In the genomic region with DNA sequence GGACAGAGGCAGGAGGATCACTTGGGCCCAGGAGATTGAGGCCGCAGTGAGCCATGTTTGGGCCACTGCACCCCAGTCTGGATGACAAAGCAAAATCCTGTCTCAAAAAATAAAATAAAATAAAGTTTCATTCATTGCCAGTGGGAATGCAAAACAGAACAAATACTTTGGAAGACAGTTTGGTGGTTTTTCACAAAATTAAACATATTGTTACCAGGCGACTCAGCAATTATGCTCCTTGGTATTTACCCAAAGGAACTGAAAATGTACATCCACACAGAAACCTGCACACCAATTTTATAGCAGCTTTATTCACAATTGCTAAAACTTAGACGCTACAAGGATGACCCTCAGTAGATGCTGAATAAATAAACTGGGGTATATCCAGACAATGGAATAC, we compare ENCODE assay signal across 22 cellular contexts. TPM values are rescaled to one million over a fixed set of nuclear protein-coding genes. Genes with fewer than 3 reads are reported as not detected.
DNase-seq lines count a peak whose midpoint lies in the region; ATAC-seq, FAIRE-seq and TF ChIP-seq lines count a peak whose summit lies in the region.
"Had no signal": no experiment of that assay in that cellular context is flagged by ENCODE, and none has a peak within 500 bp of the region (broad histone marks: within the 10 kb centered on the region; RNA-seq: fewer than 3 reads in every experiment).

No MANE protein-coding gene starts in this region.

- H3K4me1 Mint-ChIP-seq in CD14-positive monocyte (peaks cover 57% of the 10 kb centered on the region), HFFc6 (ENCODE audit: low read depth) (peaks cover 24% of the 10 kb centered on the region)
- peaks cover 45% of the 10 kb centered on the region for H3K4me1 Mint-ChIP-seq in activated naive CD4-positive, alpha-beta T cell treated with anti-CD3 and anti-CD28 coated beads, Interleukin-2, amount 10 ng/mL, durations not matched to agents 7 days and 5 days

- H3K9me3 ChIP-seq in K562 (replicated peaks; ENCODE audit: control insufficient read depth, insufficient read depth, low read depth, low read length) (no peaks in the 10 kb centered on the region; the same call in 1 of the 2 replicates), neutrophil (no peaks in the 10 kb centered on the region)
- H3K9me3 ChIP-seq: BE2C, SJCRH30 had no signal

- CTCF ChIA-PET in K562 (lab: Yijun Ruan, JAX; ENCODE audit: low intra/inter-chr PET ratio), result no interaction called here
- CTCF ChIA-PET in activated naive CD4-positive, alpha-beta T cell treated with anti-CD3 and anti-CD28 coated beads, Interleukin-2, amount 10 ng/mL, durations not matched to agents 7 days and 5 days (lab: Charles Lee), result interaction anchor here (0.6 to 0.8 kb wide), 3 partner anchors 10 to 972 kb away, joined by 3 to 4 read pairs (median 3); no protein-coding TSS in a partner anchor

- no peaks in the 10 kb centered on the region for H4K20me1 ChIP-seq in K562 (replicated peaks; ENCODE audit: control insufficient read depth, insufficient read depth, low read length)

- no peak overlapping the region for H3K9ac ChIP-seq in K562 (ENCODE audit: insufficient read depth in 1 of 2, low read depth in 2 of 2, low read length in 2 of 2)

- DNase-seq in CD14-positive monocyte (ENCODE audit: low spot score), result no peak
- DNase-seq in HFFc6, result peak; percentile 23
- DNase-seq in K562 (ENCODE audit: extremely low read depth in 1 of 4, low spot score in 3 of 4), result no peak
- no peak for DNase-seq in activated naive CD4-positive, alpha-beta T cell (lab: John Stamatoyannopoulos, UW)
- DNase-seq in activated naive CD4-positive, alpha-beta T cell treated with anti-CD3 and anti-CD28 coated beads, Interleukin-2, amount 10 ng/mL, durations not matched to agents 7 days and 5 days, result no peak
- no peak for DNase-seq in G401 (ENCODE audit: low spot score)
- DNase-seq: BE2C, KBM-7, NCI-H1105, NCI-H1436 treated with DMSO at 0.1 percent for 48 hours, NCI-H187 treated with DMSO at 0.1 percent for 48 hours, NCI-H2171 treated with DMSO at 0.1 percent for 48 hours, NCI-H345, NCI-H510A treated with DMSO at 0.1 percent for 48 hours, NCI-H748 treated with DMSO at 0.1 percent for 48 hours, SJCRH30, T-helper 1 cell had no signal

- H3K36me3 Mint-ChIP-seq in CD14-positive monocyte (peaks cover 0 to 7% of the 10 kb centered on the region in 2 donors), HFFc6 (ENCODE audit: low read depth) (peaks cover 15% of the 10 kb centered on the region)
- peaks cover 2% of the 10 kb centered on the region for H3K36me3 Mint-ChIP-seq in activated naive CD4-positive, alpha-beta T cell treated with anti-CD3 and anti-CD28 coated beads, Interleukin-2, amount 10 ng/mL, durations not matched to agents 7 days and 5 days

- BruUV-seq in K562 (replicated peaks; lab: Mats Ljungman, UMichigan), result no TSS peak

- H3K36me3 ChIP-seq in K562 (ENCODE audit: control insufficient read depth, insufficient read depth, low read length), result no peaks in the 10 kb centered on the region
- H3K36me3 ChIP-seq in neutrophil, result no peaks in the 10 kb centered on the region
- H3K36me3 ChIP-seq: BE2C, SJCRH30 had no signal

- TF ChIP-seq POLR2A in K562 (conservative IDR thresholded peaks at IDR 0.05), result no peak

- H3K4me1 ChIP-seq in K562 (replicated peaks in 1 of 2; ENCODE audit: control insufficient read depth in 2 of 2, insufficient read depth in 2 of 2, low read length in 2 of 2) (no peaks in the 10 kb centered on the region), neutrophil (ENCODE audit: control insufficient read depth in 1 of 2, insufficient read depth in 1 of 2, low read depth in 1 of 2, low read length in 1 of 2) (peaks cover 62 to 63% of the 10 kb centered on the region in 2 experiments)
- H3K4me1 ChIP-seq: SJCRH30 had no signal

- 15% methylated on average over 3 of the region's 3 CpGs for whole genome bisulfite sequencing in K562 (ENCODE audit: insufficient coverage, low coverage, missing lambda C conversion rate)

- no peak for TF ChIP-seq EP300 in K562 (IDR thresholded peaks at IDR 0.05; ENCODE audit: low read length)

- ATAC-seq in K562, result no peak
- ATAC-seq: HCT116, HepG2, Right ventricle myocardium inferior had no signal

- H3K4me3 ChIP-seq in K562, result no peak overlapping the region
- H3K4me3 ChIP-seq in neutrophil (ENCODE audit: low read depth in 1 of 2, low read length in 1 of 2), result no peak overlapping the region
- H3K4me3 ChIP-seq: SJCRH30 had no signal

- in situ Hi-C loops in K562 (cut with MboI), result no loop called here
- in situ Hi-C loops in G401 (cut with HindIII; ENCODE audit: low sequenced_read_pairs), result no loop called here

- POLR2A ChIA-PET in K562 (lab: Yijun Ruan, JAX), result interaction anchor here (0.5 to 1.1 kb wide), 2 partner anchors 14 to 16 kb away, joined by 3 to 4 read pairs; no protein-coding TSS in a partner anchor

- H3K27me3 ChIP-seq in K562 (ENCODE audit: control insufficient read depth in 2 of 2, insufficient read depth in 2 of 2, low read length in 2 of 2) (peaks cover 14 to 47% of the 10 kb centered on the region in 2 experiments), neutrophil (no peaks in the 10 kb centered on the region)
- H3K27me3 ChIP-seq: BE2C, SJCRH30 had no signal

- H3K27ac Mint-ChIP-seq in CD14-positive monocyte (peak overlapping the region in 4 of 7 donors; percentile 66 to 87 (median 78)), HFFc6 (peak overlapping the region; percentile 77)
- H3K27ac Mint-ChIP-seq in activated naive CD4-positive, alpha-beta T cell treated with anti-CD3 and anti-CD28 coated beads, Interleukin-2, amount 10 ng/mL, durations not matched to agents 7 days and 5 days, result no peak overlapping the region

- TF ChIP-seq RAD21 in K562 (CRISPR knock-in tag; conservative IDR thresholded peaks at IDR 0.05 in 1 of 2, IDR thresholded peaks at IDR 0.05 in 1 of 2), result no peak

- H3K79me2 ChIP-seq in K562 (ENCODE audit: control insufficient read depth, insufficient read depth, low read length), result no peaks in the 10 kb centered on the region

- no peaks in the 10 kb centered on the region for H3K9me1 ChIP-seq in K562 (ENCODE audit: control insufficient read depth, insufficient read depth, low read length)

- H3K9me3 Mint-ChIP-seq in CD14-positive monocyte (peaks cover 0 to 4% (median 0%) of the 10 kb centered on the region in 7 donors), HFFc6 (peaks cover 8% of the 10 kb centered on the region)
- H3K9me3 Mint-ChIP-seq in activated naive CD4-positive, alpha-beta T cell treated with anti-CD3 and anti-CD28 coated beads, Interleukin-2, amount 10 ng/mL, durations not matched to agents 7 days and 5 days, result peaks cover 6% of the 10 kb centered on the region

- no peak overlapping the region for H3K4me3 Mint-ChIP-seq in CD14-positive monocyte
- H3K4me3 Mint-ChIP-seq in HFFc6, result no peak overlapping the region
- H3K4me3 Mint-ChIP-seq in activated naive CD4-positive, alpha-beta T cell treated with anti-CD3 and anti-CD28 coated beads, Interleukin-2, amount 10 ng/mL, durations not matched to agents 7 days and 5 days, result no peak overlapping the region

- no peak for FAIRE-seq in K562 (lab: Jason Lieb, UNC)
- FAIRE-seq: G401.6, HepG2 had no signal

- no peak for TF ChIP-seq CTCF in CD14-positive monocyte (IDR thresholded peaks at IDR 0.05)
- no peak for TF ChIP-seq CTCF in HFFc6 (IDR thresholded peaks at IDR 0.05)
- TF ChIP-seq CTCF in K562 (IDR thresholded peaks at IDR 0.05 in 2 of 3, conservative IDR thresholded peaks at IDR 0.05 in 1 of 3; ENCODE audit: insufficient read depth in 2 of 3, low read depth in 1 of 3, low read length in 3 of 3), result no peak
- TF ChIP-seq CTCF in neutrophil (IDR thresholded peaks at IDR 0.05), result no peak

- H3K27ac ChIP-seq in K562 (ENCODE audit: extremely low read depth, low read depth, low read length) (no peak overlapping the region), neutrophil (peak overlapping the region; percentile 43)
- H3K27ac ChIP-seq: SJCRH30 had no signal

- no peak overlapping the region for H3K4me2 ChIP-seq in K562 (ENCODE audit: insufficient read depth, low read length)

- no peak overlapping the region for H2AFZ ChIP-seq in K562 (ENCODE audit: low read depth, low read length)

- H3K27me3 Mint-ChIP-seq in CD14-positive monocyte (ENCODE audit: low read depth in 3 of 3) (no peaks in the 10 kb centered on the region), HFFc6 (ENCODE audit: insufficient read depth) (0 out of 2 replicates have a peak, but pooled peaks cover 1% of the 10 kb centered on the region)
- no peaks in the 10 kb centered on the region for H3K27me3 Mint-ChIP-seq in activated naive CD4-positive, alpha-beta T cell treated with anti-CD3 and anti-CD28 coated beads, Interleukin-2, amount 10 ng/mL, durations not matched to agents 7 days and 5 days

- intact Hi-C loops in CD14-positive monocyte (cut with micrococcal nuclease) (no loop called here), K562 (cut with micrococcal nuclease) (no loop called here)

TF ChIP-seq in K562, 482 proteins besides CTCF, POLR2A, EP300 and RAD21 (continues in another document):
- no peak for TF ChIP-seq TOE1 (IDR thresholded peaks at IDR 0.05; ENCODE audit: borderline replicate concordance)
- TF ChIP-seq TOE1 (CRISPR knock-in tag; IDR thresholded peaks at IDR 0.05; ENCODE audit: borderline replicate concordance, low read depth), result no peak
- TF ChIP-seq ZBTB7A (IDR thresholded peaks at IDR 0.05; ENCODE audit: borderline replicate concordance, control insufficient read depth, low read depth, low read length), result no peak
- TF ChIP-seq NFE2 (IDR thresholded peaks at IDR 0.05; ENCODE audit: low read depth), result 0 out of 2 replicates have a peak, but pooled peaks have one; percentile 8

RNA-seq across cellular contexts. Expression of a gene that starts 35.8 kb away (rescaled TPM):
- polyA plus RNA-seq in CD14-positive monocyte (10 to 100 TPM; 24.8 to 28.6 TPM), K562 (2011; rRNA removed) (0.31 and 0.57 TPM in 2 replicates), K562 (2014; fragmentation: Illumina TruSeq; extraction: Trizol) (0.80 and 0.86 TPM in 2 replicates), K562 (2014; fragmentation: Nextera tagmentation; extraction: Ambion mirVana) (under 1 TPM; 0.04 to 0.07 TPM), K562 (2014; rRNA removed) (0.88 and 0.91 TPM in 2 replicates)
- total RNA-seq in HFFc6 (2021; fragmentation: NEBNext Ultra II Directional; extraction: Animal tissue kit (Norgen Biotek cat#: 25700)), result 100 to 1,000 TPM in 5 of 6 experiments, 10 to 100 TPM in 1; 90.1 to 128 (median 116) TPM
- 0.77 and 2.2 TPM in 2 replicates for total RNA-seq in K562 (2011; cell fraction: chromatin; rRNA removed; ENCODE audit: low replicate concordance)
- total RNA-seq in K562 (2011; cell fraction: nucleolus; rRNA removed), result 1.4 and 1.5 TPM in 2 replicates
- total RNA-seq in K562 (2011; cell fraction: nucleoplasm; rRNA removed), result 0.99 and 1.5 TPM in 2 replicates
- total RNA-seq in K562 (2014; rRNA removed) (0.86 and 1.4 TPM in 2 replicates), K562 (2014; rRNA removed; fragmentation: Illumina TruSeq; extraction: Trizol) (0.45 and 0.51 TPM in 2 replicates), K562 (2015; rRNA removed; fragmentation: Illumina TruSeq; extraction: Trizol) (1.4 and 1.6 TPM in 2 replicates), K562 (2021) (2.9 and 3.1 TPM in 2 replicates)
- 0.34 and 0.51 TPM in 2 replicates for polyA plus RNA-seq in K562 (2011; cell fraction: cytosol; rRNA removed)
- polyA plus RNA-seq in K562 (2011; cell fraction: nucleus; rRNA removed), result 0.77 and 1.00 TPM in 2 replicates
- polyA plus RNA-seq in K562 (2012), result 2.4 and 4.6 TPM in 2 replicates
- 0.35 and 0.51 TPM in 2 replicates for polyA minus RNA-seq in K562 (2011; rRNA and poly(A)+ RNA removed)
- 0.76 and 1.3 TPM in 2 replicates for polyA minus RNA-seq in K562 (2011; cell fraction: cytosol; rRNA and poly(A)+ RNA removed)
- polyA minus RNA-seq in K562 (2011; cell fraction: nucleus; rRNA and poly(A)+ RNA removed), result 1.1 and 1.4 TPM in 2 replicates
- total RNA-seq in G401 (2014; rRNA removed; shearing (Covaris generic)), result 12.1 and 16.1 TPM in 2 replicates
